23 cellular contexts compared by ENCODE assay signal in genomic region chr7:73429622-73430505, GRCh38. TPM values are rescaled to one million over a fixed set of nuclear protein-coding genes. Genes with fewer than 3 reads are reported as not detected.
DNase-seq lines count a peak whose midpoint lies in the region; ATAC-seq and TF ChIP-seq lines count a peak whose summit lies in the region.
"Had no signal": no experiment of that assay in that cellular context is flagged by ENCODE, and none has a peak within 500 bp of the region (broad histone marks: within the 10 kb centered on the region; RNA-seq: fewer than 3 reads in every experiment).

No MANE protein-coding gene starts in this region.

- no peaks in the 10 kb centered on the region for H3K4me1 ChIP-seq in breast epithelium
- no peaks in the 10 kb centered on the region for H3K4me1 ChIP-seq in endodermal cell (ENCODE audit: control insufficient read depth, insufficient read depth, low read length)

- no peak for TF ChIP-seq CTCF in MCF 10A (IDR thresholded peaks at IDR 0.05; ENCODE audit: unreplicated experiment)
- no peak for TF ChIP-seq CTCF in breast epithelium (IDR thresholded peaks at IDR 0.05)
- TF ChIP-seq CTCF in endodermal cell (conservative IDR thresholded peaks at IDR 0.05): no peak
- no peak for TF ChIP-seq CTCF in progenitor cell of endocrine pancreas (IDR thresholded peaks at IDR 0.05; ENCODE audit: unreplicated experiment)
- no peak for TF ChIP-seq CTCF in Calu3 (IDR thresholded peaks at IDR 0.05; ENCODE audit: unreplicated experiment)

- H3K9me3 Mint-ChIP-seq in MCF 10A (ENCODE audit: unreplicated experiment) (no peaks in the 10 kb centered on the region), endodermal cell (peaks cover 3% of the 10 kb centered on the region), progenitor cell of endocrine pancreas (ENCODE audit: low read depth) (no peaks in the 10 kb centered on the region), Calu3 (ENCODE audit: low read depth, unreplicated experiment) (no peaks in the 10 kb centered on the region)
- no peaks in the 10 kb centered on the region for H3K9me3 Mint-ChIP-seq in activated naive CD4-positive, alpha-beta T cell treated with anti-CD3 and anti-CD28 coated beads, Interleukin-2, amount 50 U/mL, for 72 hours
- H3K9me3 Mint-ChIP-seq: activated naive CD8-positive, alpha-beta T cell treated with anti-CD3 and anti-CD28 coated beads, Interleukin-2, amount 50 U/mL, for 24 hours had no signal

- peaks cover 0 to 9% of the 10 kb centered on the region in 2 donors for H3K27me3 ChIP-seq in breast epithelium
- peaks cover 4% of the 10 kb centered on the region for H3K27me3 ChIP-seq in endodermal cell (ENCODE audit: control insufficient read depth, insufficient read depth, low read length, poor library complexity, severe bottlenecking)

- no peak overlapping the region for H3K4me3 ChIP-seq in breast epithelium
- H3K4me3 ChIP-seq in endodermal cell (ENCODE audit: low read length): no peak overlapping the region
- H3K4me3 ChIP-seq: BLaER1 treated with 17β-estradiol and CSF1 and Interleukin-3, amounts not matched to agents 10 nM and 100 nM; skin epidermis had no signal

- no peak for ATAC-seq in activated naive CD4-positive, alpha-beta T cell treated with anti-CD3 and anti-CD28 coated beads, Interleukin-2, amount 50 U/mL, for 72 hours
- ATAC-seq: activated CD4-positive, CD25-positive, alpha-beta regulatory T cell treated with anti-CD3 and anti-CD28 coated beads, Interleukin-2, amount 50 U/mL, for 24 hours; activated CD8-positive, alpha-beta T cell treated with anti-CD3 and anti-CD28 coated beads for 36 hours; activated naive CD8-positive, alpha-beta T cell treated with anti-CD3 and anti-CD28 coated beads, Interleukin-2, amount 50 U/mL, for 24 hours; HCT116 had no signal

- H3K4me1 Mint-ChIP-seq in MCF 10A (ENCODE audit: insufficient read depth, unreplicated experiment): no peaks in the 10 kb centered on the region
- no peaks in the 10 kb centered on the region for H3K4me1 Mint-ChIP-seq in endodermal cell
- no peaks in the 10 kb centered on the region for H3K4me1 Mint-ChIP-seq in progenitor cell of endocrine pancreas (ENCODE audit: low read depth)
- no peaks in the 10 kb centered on the region for H3K4me1 Mint-ChIP-seq in Calu3 (ENCODE audit: low read depth, unreplicated experiment)

- POLR2A ChIA-PET in MCF 10A (lab: Yijun Ruan, JAX): no interaction called here

- H3K4me3 Mint-ChIP-seq in MCF 10A (ENCODE audit: unreplicated experiment): no peak overlapping the region
- H3K4me3 Mint-ChIP-seq in endodermal cell: no peak overlapping the region
- H3K4me3 Mint-ChIP-seq in progenitor cell of endocrine pancreas (ENCODE audit: low read depth): no peak overlapping the region
- no peak overlapping the region for H3K4me3 Mint-ChIP-seq in Calu3 (ENCODE audit: low read depth, unreplicated experiment)
- H3K4me3 Mint-ChIP-seq: activated CD8-positive, alpha-beta T cell treated with anti-CD3 and anti-CD28 coated beads for 36 hours; activated naive CD8-positive, alpha-beta T cell treated with anti-CD3 and anti-CD28 coated beads, Interleukin-2, amount 50 U/mL, for 24 hours; IgD-negative memory B cell had no signal

- no peaks in the 10 kb centered on the region for H3K36me3 Mint-ChIP-seq in MCF 10A (ENCODE audit: insufficient read depth, unreplicated experiment)
- no peaks in the 10 kb centered on the region for H3K36me3 Mint-ChIP-seq in endodermal cell (ENCODE audit: low read depth)
- peaks cover 2% of the 10 kb centered on the region for H3K36me3 Mint-ChIP-seq in progenitor cell of endocrine pancreas (ENCODE audit: insufficient read depth)
- peaks cover 0 to 3% of the 10 kb centered on the region in 2 donors for H3K36me3 Mint-ChIP-seq in activated naive CD4-positive, alpha-beta T cell treated with anti-CD3 and anti-CD28 coated beads, Interleukin-2, amount 50 U/mL, for 72 hours
- H3K36me3 Mint-ChIP-seq in Calu3 (ENCODE audit: insufficient read depth, unreplicated experiment): peaks cover 15% of the 10 kb centered on the region
- H3K36me3 Mint-ChIP-seq: IgD-negative memory B cell had no signal

- H3K36me3 ChIP-seq in breast epithelium: no peaks in the 10 kb centered on the region
- no peaks in the 10 kb centered on the region for H3K36me3 ChIP-seq in endodermal cell (ENCODE audit: control insufficient read depth, insufficient read depth, low read length)
- H3K36me3 ChIP-seq: BLaER1 treated with 17β-estradiol and CSF1 and Interleukin-3, amounts not matched to agents 10 nM and 100 nM had no signal

- 95 to 98% methylated on average over 4 to 5 of the region's 6 CpGs for whole genome bisulfite sequencing in endodermal cell (ENCODE audit: insufficient coverage in 1 of 2, insufficient read length in 1 of 2), 2 experiments

- TF ChIP-seq POLR2A in breast epithelium (IDR thresholded peaks at IDR 0.05): no peak

- CTCF ChIA-PET in MCF 10A (lab: Yijun Ruan, JAX) (no interaction called here), Calu3 (lab: Charles Lee) (no interaction called here)

- H3K27ac ChIP-seq in breast epithelium (no peak overlapping the region), endodermal cell (ENCODE audit: low read depth, low read length) (peak overlapping the region; percentile 82)
- H3K27ac ChIP-seq: BLaER1 treated with 17β-estradiol and CSF1 and Interleukin-3, amounts not matched to agents 10 nM and 100 nM; epithelial cell of prostate; skin epidermis had no signal

- no peak overlapping the region for H3K9ac ChIP-seq in endodermal cell (ENCODE audit: extremely low read depth, low read length, poor library complexity, severe bottlenecking)
- H3K9ac ChIP-seq: BLaER1 treated with 17β-estradiol and CSF1 and Interleukin-3, amounts not matched to agents 10 nM and 100 nM had no signal

- no peaks in the 10 kb centered on the region for H3K9me3 ChIP-seq in breast epithelium
- H3K9me3 ChIP-seq in endodermal cell (ENCODE audit: control insufficient read depth, low read length): no peaks in the 10 kb centered on the region

- DNase-seq in MCF 10A (ENCODE audit: unreplicated experiment) (peak; percentile 14), breast epithelium (ENCODE audit: low spot score in 2 of 2) (no peak), NCI-H69 (lab: John Stamatoyannopoulos, UW) (peak; percentile 47), endodermal cell (no peak), progenitor cell of endocrine pancreas (ENCODE audit: low spot score, unreplicated experiment) (no peak), activated gamma-delta T cell (lab: John Stamatoyannopoulos, UW) (no peak), Calu3 (no peak)
- no peak for DNase-seq in activated naive CD4-positive, alpha-beta T cell treated with anti-CD3 and anti-CD28 coated beads, Interleukin-2, amount 50 U/mL, for 72 hours (ENCODE audit: low spot score in 2 of 2)
- DNase-seq: activated CD8-positive, alpha-beta T cell treated with anti-CD3 and anti-CD28 coated beads for 36 hours; activated effector memory CD4-positive, alpha-beta T cell treated with anti-CD3 and anti-CD28 coated beads, Interleukin-2, amount 50 U/mL, for 16 hours; activated naive CD8-positive, alpha-beta T cell treated with anti-CD3 and anti-CD28 coated beads, Interleukin-2, amount 50 U/mL, for 24 hours; activated T-cell treated with anti-CD3 and anti-CD28 coated beads for 4 hours; cerebellar nuclear complex; mammary epithelial cell; occipital lobe; stimulated activated CD4-positive, alpha-beta T cell treated with anti-CD3 and anti-CD28 coated beads, Interleukin-1b, Interleukin-23, amount 100 ng/mL, for 48 hours; SW 1271 had no signal

- intact Hi-C loops in MCF 10A (cut with micrococcal nuclease): no loop called here
- intact Hi-C loops in breast epithelium (cut with DNase I; ENCODE audit: low total_unique reads): no loop called here
- intact Hi-C loops in Calu3 (cut with micrococcal nuclease; ENCODE audit: unreplicated experiment): loop anchor here (10.0 kb wide), 1 partner anchor 85 kb away; no protein-coding TSS in a partner anchor

- H3K27ac Mint-ChIP-seq in MCF 10A (ENCODE audit: low read depth, unreplicated experiment) (no peak overlapping the region), endodermal cell (no peak overlapping the region), progenitor cell of endocrine pancreas (no peak overlapping the region), Calu3 (ENCODE audit: unreplicated experiment) (no peak overlapping the region)
- H3K27ac Mint-ChIP-seq in activated naive CD4-positive, alpha-beta T cell treated with anti-CD3 and anti-CD28 coated beads, Interleukin-2, amount 50 U/mL, for 72 hours: no peak overlapping the region
- H3K27ac Mint-ChIP-seq: activated CD8-positive, alpha-beta T cell treated with anti-CD3 and anti-CD28 coated beads for 36 hours; activated naive CD8-positive, alpha-beta T cell treated with anti-CD3 and anti-CD28 coated beads, Interleukin-2, amount 50 U/mL, for 24 hours; IgD-negative memory B cell had no signal

- no peaks in the 10 kb centered on the region for H3K27me3 Mint-ChIP-seq in MCF 10A (ENCODE audit: insufficient read depth, unreplicated experiment)
- peaks cover 13% of the 10 kb centered on the region for H3K27me3 Mint-ChIP-seq in endodermal cell (ENCODE audit: insufficient read depth)
- peaks cover 10% of the 10 kb centered on the region for H3K27me3 Mint-ChIP-seq in progenitor cell of endocrine pancreas
- H3K27me3 Mint-ChIP-seq in Calu3 (ENCODE audit: unreplicated experiment): peaks cover 8% of the 10 kb centered on the region
- H3K27me3 Mint-ChIP-seq: activated naive CD8-positive, alpha-beta T cell treated with anti-CD3 and anti-CD28 coated beads, Interleukin-2, amount 50 U/mL, for 24 hours had no signal

- BruUV-seq in MCF 10A (replicated peaks; lab: Mats Ljungman, UMichigan): no TSS peak
- no TSS peak for BruUV-seq in Calu3 (replicated peaks; lab: Mats Ljungman, UMichigan)

RNA-seq across cellular contexts. Expression of gene FZD9, which starts 3.7 kb away (rescaled TPM):
- not detected in 2 replicates for total RNA-seq in MCF 10A (2022)
- total RNA-seq in breast epithelium: 1 to 10 TPM in 1 of 3 donors, under 1 TPM in 2; 0.44 to 4.3 (median 0.98) TPM
- total RNA-seq in endodermal cell: 1 to 10 TPM; 1.1 to 1.8 TPM
- polyA plus RNA-seq in endodermal cell (2013, experiment 1 of 2): 3.4 TPM
- 3.2 TPM for polyA plus RNA-seq in endodermal cell (2013, experiment 2 of 2)
- total RNA-seq in progenitor cell of endocrine pancreas: 1.6 and 1.8 TPM in 2 replicates
- total RNA-seq in activated naive CD4-positive, alpha-beta T cell treated with anti-CD3 and anti-CD28 coated beads, Interleukin-2, amount 50 U/mL, for 72 hours: under 1 TPM; 0.09 to 0.23 TPM
- total RNA-seq in Calu3 (2022): 0.50 and 0.56 TPM in 2 replicates
- polyA plus RNA-seq: IgD-negative memory B cell had no signal

Comparison
In these comparisons a context has a peak if more than half of its experiments do, and no peak if none do; other contexts are left out.
1. DNase-seq: peak in MCF 10A (single experiment) and NCI-H69 (single experiment); none in breast epithelium (0 of 2), endodermal cell (single experiment), progenitor cell of endocrine pancreas (single experiment), activated gamma-delta T cell (single experiment), activated naive CD4-positive, alpha-beta T cell treated with anti-CD3 and anti-CD28 coated beads, Interleukin-2, amount 50 U/mL, for 72 hours (0 of 2) and Calu3 (single experiment).